Comparison of ENCODE assay signal across 16 cellular contexts in genomic region chr9:71306134-71306533, GRCh38.
DNase-seq lines count a peak whose midpoint lies in the region; ATAC-seq and TF ChIP-seq lines count a peak whose summit lies in the region.
"Had no signal": no experiment of that assay in that cellular context is flagged by ENCODE, and none has a peak within 500 bp of the region (broad histone marks: within the 10 kb centered on the region; RNA-seq: fewer than 3 reads in every experiment).

No MANE protein-coding gene starts in this region.

- H3K4me3 ChIP-seq in testis = no peak overlapping the region
- H3K4me3 ChIP-seq: hepatocyte had no signal

- no peaks in the 10 kb centered on the region for H3K36me3 ChIP-seq in testis (ENCODE audit: low read depth, missing control alignments)
- H3K36me3 ChIP-seq: BE2C had no signal

- TF ChIP-seq CTCF in testis (IDR thresholded peaks at IDR 0.05) = no peak

- 58 to 69% methylated on average over 3 of the region's 3 CpGs for WGBS in testis, 2 donors

- DNase-seq in testis (peak; percentile 16), posterior vena cava (ENCODE audit: low spot score) (no peak), NCI-H2081 treated with DMSO at 0.1 percent for 48 hours (lab: John Stamatoyannopoulos, UW) (no peak)
- DNase-seq in stimulated activated naive CD4-positive, alpha-beta T cell (lab: John Stamatoyannopoulos, UW) = no peak
- DNase-seq: activated effector memory CD4-positive, alpha-beta T cell treated with Interleukin-2 at 50 U/mL for 16 hours; BE2C; kidney; mesenchymal stem cell; NCI-H1694; NCI-H446 had no signal

- no peak overlapping the region for H3K27ac ChIP-seq in testis
- H3K27ac ChIP-seq: hepatocyte had no signal

- no peaks in the 10 kb centered on the region for H3K4me1 ChIP-seq in testis
- H3K4me1 ChIP-seq: BE2C had no signal

- no peaks in the 10 kb centered on the region for H3K9me3 ChIP-seq in testis
- H3K9me3 ChIP-seq: BE2C had no signal

- ATAC-seq in GM18909 (IDR thresholded peaks at IDR 0.05; ENCODE audit: poor library complexity, unreplicated experiment) (peak; percentile 65), GM21786 (IDR thresholded peaks at IDR 0.05; ENCODE audit: unreplicated experiment) (peak; percentile 50), HG03025 (IDR thresholded peaks at IDR 0.05; ENCODE audit: low FRiP score, unreplicated experiment) (peak; percentile 55), GM21737 (IDR thresholded peaks at IDR 0.05; ENCODE audit: unreplicated experiment) (no peak)
- ATAC-seq: Right ventricle myocardium inferior had no signal

- no peaks in the 10 kb centered on the region for H3K27me3 ChIP-seq in testis
- H3K27me3 ChIP-seq: hepatocyte had no signal

- no peak for TF ChIP-seq POLR2A in testis (IDR thresholded peaks at IDR 0.05)

- intact Hi-C loops in testis (cut with DNase I; ENCODE audit: low total_unique reads) = no loop called here
- intact Hi-C loops in posterior vena cava (cut with DNase I) = no loop called here
